Comparison of ENCODE assay signal across 8 cellular contexts in genomic region chr20:37344506-37345338, GRCh38. TPM values are rescaled to one million over a fixed set of nuclear protein-coding genes. Genes with fewer than 3 reads are reported as not detected.
DNase-seq lines count a peak whose midpoint lies in the region; ATAC-seq, FAIRE-seq and TF ChIP-seq lines count a peak whose summit lies in the region.

No MANE protein-coding gene starts in this region.

- H3K4me3 ChIP-seq in astrocyte (ENCODE audit: insufficient read depth, low read depth, low read length), result no peak overlapping the region

- H4K20me1 ChIP-seq in astrocyte (ENCODE audit: insufficient read depth, low read length), result peaks cover 30% of the 10 kb centered on the region

- H3K27ac ChIP-seq in astrocyte (ENCODE audit: low read depth, low read length), result no peak overlapping the region

- POLR2A ChIA-PET in HEK293T (lab: Yijun Ruan, JAX), result interaction anchor here (0.7 to 1.7 kb wide), 3 partner anchors 18 to 57 kb away, joined by 3 to 4 read pairs (median 4); partner anchors contain the start of gene MANBAL

- H3K27me3 ChIP-seq in astrocyte (ENCODE audit: insufficient read depth, low read length), result no peaks in the 10 kb centered on the region

- no peaks in the 10 kb centered on the region for H3K9me3 ChIP-seq in astrocyte (ENCODE audit: insufficient read depth, low read depth, low read length)

- H3K36me3 ChIP-seq in astrocyte (ENCODE audit: insufficient read depth, low read length), result no peaks in the 10 kb centered on the region

- no peak overlapping the region for H3K9ac ChIP-seq in astrocyte (ENCODE audit: low read length)

- H3K4me1 Mint-ChIP-seq in stimulated activated naive CD8-positive, alpha-beta T cell treated with anti-CD3 and anti-CD28 coated beads, Interleukin-15, Interleukin-2, amounts not matched to agents 100 ng/mL and 50 ng/mL, for 24 hours (ENCODE audit: low read depth), result peaks cover 30% of the 10 kb centered on the region
- peaks cover 18% of the 10 kb centered on the region for H3K4me1 Mint-ChIP-seq in astrocyte (ENCODE audit: low read depth, unreplicated experiment)

- no peak for FAIRE-seq in astrocyte (lab: Jason Lieb, UNC)

- H3K79me2 ChIP-seq in astrocyte (ENCODE audit: insufficient read depth, low read length), result peaks cover 33% of the 10 kb centered on the region

- no peak for DNase-seq in stimulated activated naive CD8-positive, alpha-beta T cell treated with anti-CD3 and anti-CD28 coated beads, Interleukin-15, Interleukin-2, amounts not matched to agents 100 U/mL and 50 U/mL, for 24 hours
- DNase-seq in astrocyte (ENCODE audit: low read depth), result no peak
- DNase-seq in mesenteric fat pad (ENCODE audit: low spot score), result peak; percentile 73
- no peak for DNase-seq in NCI-H2171 (lab: John Stamatoyannopoulos, UW)
- no peak for DNase-seq in activated CD4-positive, CD25-positive, alpha-beta regulatory T cell (lab: John Stamatoyannopoulos, UW)
- DNase-seq in HEK293T (ENCODE audit: extremely low spot score), result no peak

- CTCF ChIA-PET in HEK293T (lab: Yijun Ruan, JAX), result no interaction called here

- peak overlapping the region; percentile 70 for H3K4me3 Mint-ChIP-seq in stimulated activated naive CD8-positive, alpha-beta T cell treated with anti-CD3 and anti-CD28 coated beads, Interleukin-15, Interleukin-2, amounts not matched to agents 100 ng/mL and 50 ng/mL, for 24 hours
- H3K4me3 Mint-ChIP-seq in astrocyte (ENCODE audit: unreplicated experiment), result peak overlapping the region; percentile 83

- H3K27ac Mint-ChIP-seq in stimulated activated naive CD8-positive, alpha-beta T cell treated with anti-CD3 and anti-CD28 coated beads, Interleukin-15, Interleukin-2, amounts not matched to agents 100 ng/mL and 50 ng/mL, for 24 hours, result peak overlapping the region; percentile 70
- H3K27ac Mint-ChIP-seq in astrocyte (ENCODE audit: unreplicated experiment), result peak overlapping the region; percentile 58

- no peaks in the 10 kb centered on the region for H3K27me3 Mint-ChIP-seq in stimulated activated naive CD8-positive, alpha-beta T cell treated with anti-CD3 and anti-CD28 coated beads, Interleukin-15, Interleukin-2, amounts not matched to agents 100 ng/mL and 50 ng/mL, for 24 hours
- H3K27me3 Mint-ChIP-seq in astrocyte (ENCODE audit: low read depth, unreplicated experiment), result no peaks in the 10 kb centered on the region

- H2AFZ ChIP-seq in astrocyte (ENCODE audit: low read depth, low read length), result no peak overlapping the region

- peak overlapping the region; percentile 86 for H3K4me2 ChIP-seq in astrocyte (ENCODE audit: low read length)

- peaks cover 13% of the 10 kb centered on the region for H3K4me1 ChIP-seq in astrocyte (ENCODE audit: insufficient read depth, low read length)

- H3K36me3 Mint-ChIP-seq in stimulated activated naive CD8-positive, alpha-beta T cell treated with anti-CD3 and anti-CD28 coated beads, Interleukin-15, Interleukin-2, amounts not matched to agents 100 ng/mL and 50 ng/mL, for 24 hours (ENCODE audit: low read depth), result no peaks in the 10 kb centered on the region
- peaks cover 4% of the 10 kb centered on the region for H3K36me3 Mint-ChIP-seq in astrocyte (ENCODE audit: low read depth, unreplicated experiment)

- H3K9me3 Mint-ChIP-seq in stimulated activated naive CD8-positive, alpha-beta T cell treated with anti-CD3 and anti-CD28 coated beads, Interleukin-15, Interleukin-2, amounts not matched to agents 100 ng/mL and 50 ng/mL, for 24 hours, result no peaks in the 10 kb centered on the region
- H3K9me3 Mint-ChIP-seq in astrocyte (ENCODE audit: unreplicated experiment), result no peaks in the 10 kb centered on the region

- no peak for TF ChIP-seq CTCF in astrocyte (IDR thresholded peaks at IDR 0.05; ENCODE audit: insufficient read depth, low read depth, low read length)

- ATAC-seq in stimulated activated naive CD8-positive, alpha-beta T cell treated with anti-CD3 and anti-CD28 coated beads, Interleukin-15, Interleukin-2, amounts not matched to agents 100 U/mL and 50 U/mL, for 24 hours, result no peak
- no peak for ATAC-seq in GM18498 (IDR thresholded peaks at IDR 0.05; ENCODE audit: unreplicated experiment)

TF ChIP-seq in HEK293T, 16 proteins besides CTCF, POLR2A, EP300 and RAD21:
- TF ChIP-seq SP1 (IDR thresholded peaks at IDR 0.05), result no peak
- TF ChIP-seq CTBP1 (IDR thresholded peaks at IDR 0.05; ENCODE audit: borderline replicate concordance), result no peak
- TF ChIP-seq FOXA1 (IDR thresholded peaks at IDR 0.05), result no peak
- TF ChIP-seq L3MBTL2 (conservative IDR thresholded peaks at IDR 0.05), result no peak
- no peak for TF ChIP-seq TARDBP (IDR thresholded peaks at IDR 0.05)
- no peak for TF ChIP-seq PKNOX1 (IDR thresholded peaks at IDR 0.05)
- no peak for TF ChIP-seq ELF4 (IDR thresholded peaks at IDR 0.05)
- TF ChIP-seq NFRKB (IDR thresholded peaks at IDR 0.05), result no peak
- no peak for TF ChIP-seq SUZ12 (IDR thresholded peaks at IDR 0.05)
- TF ChIP-seq BHLHE40 (IDR thresholded peaks at IDR 0.05; ENCODE audit: borderline replicate concordance), result no peak
- no peak for TF ChIP-seq HDGF (IDR thresholded peaks at IDR 0.05; ENCODE audit: borderline replicate concordance)
- TF ChIP-seq LEF1 (IDR thresholded peaks at IDR 0.05; ENCODE audit: borderline replicate concordance), result no peak
- no peak for TF ChIP-seq ZNF384 (IDR thresholded peaks at IDR 0.05)
- no peak for TF ChIP-seq FOXM1 (IDR thresholded peaks at IDR 0.05; ENCODE audit: borderline replicate concordance)
- no peak for TF ChIP-seq FOXK2 (IDR thresholded peaks at IDR 0.05)
- no peak for TF ChIP-seq ARNT (IDR thresholded peaks at IDR 0.05)

RNA-seq across cellular contexts. Expression of gene SRC, which starts 1.2 kb away (rescaled TPM):
- total RNA-seq in astrocyte (33.4 and 33.7 TPM in 2 replicates), mesenteric fat pad (23.9 TPM)

RNA-seq across cellular contexts. Expression of gene MANBAL, which starts 55.3 kb away (rescaled TPM):
- total RNA-seq in astrocyte (39.4 and 41.2 TPM in 2 replicates), mesenteric fat pad (43.6 TPM)
